ENCODE assay signal across 8 cellular contexts in the genomic region with DNA sequence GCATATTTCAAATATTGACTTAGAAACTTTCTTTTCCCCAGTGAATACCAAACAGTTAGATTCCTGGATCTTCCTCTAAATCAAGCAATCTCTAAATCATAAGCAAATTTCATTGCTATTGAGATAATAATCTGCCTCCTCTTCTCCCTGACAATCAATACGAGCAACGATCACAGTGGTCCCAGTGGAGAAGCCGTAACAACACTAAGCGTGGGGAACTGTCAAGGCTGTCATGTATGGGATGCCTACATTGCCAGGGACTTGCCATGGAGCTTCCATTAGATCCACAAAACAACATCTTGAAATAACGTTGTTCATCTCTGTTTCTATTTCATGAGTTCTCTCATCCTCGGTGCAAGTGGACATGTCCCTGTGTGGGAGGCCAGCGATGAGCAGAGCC.
"Had no signal": no experiment of that assay in that cellular context is flagged by ENCODE, and none has a peak within 500 bp of the region (broad histone marks: within the 10 kb centered on the region; RNA-seq: fewer than 3 reads in every experiment).

No MANE protein-coding gene starts in this region.

- DNase-seq: GM23248, GOT3, H7, HCEC 1CT, HFFc6, IMR-90, KG1 had no signal

- ATAC-seq: K562 had no signal

- H3K4me3 Mint-ChIP-seq: HFFc6 had no signal

- H3K27ac ChIP-seq: GM23248 had no signal

- H3K4me3 ChIP-seq: GM23248, K562 had no signal

- H3K9ac ChIP-seq: GM23248 had no signal

- H3K9me3 Mint-ChIP-seq: HFFc6 had no signal

- H3K27ac Mint-ChIP-seq: HFFc6 had no signal

- H2AFZ ChIP-seq: GM23248 had no signal
